Comparison of ENCODE assay signal across 1 cellular context in the genomic region with DNA sequence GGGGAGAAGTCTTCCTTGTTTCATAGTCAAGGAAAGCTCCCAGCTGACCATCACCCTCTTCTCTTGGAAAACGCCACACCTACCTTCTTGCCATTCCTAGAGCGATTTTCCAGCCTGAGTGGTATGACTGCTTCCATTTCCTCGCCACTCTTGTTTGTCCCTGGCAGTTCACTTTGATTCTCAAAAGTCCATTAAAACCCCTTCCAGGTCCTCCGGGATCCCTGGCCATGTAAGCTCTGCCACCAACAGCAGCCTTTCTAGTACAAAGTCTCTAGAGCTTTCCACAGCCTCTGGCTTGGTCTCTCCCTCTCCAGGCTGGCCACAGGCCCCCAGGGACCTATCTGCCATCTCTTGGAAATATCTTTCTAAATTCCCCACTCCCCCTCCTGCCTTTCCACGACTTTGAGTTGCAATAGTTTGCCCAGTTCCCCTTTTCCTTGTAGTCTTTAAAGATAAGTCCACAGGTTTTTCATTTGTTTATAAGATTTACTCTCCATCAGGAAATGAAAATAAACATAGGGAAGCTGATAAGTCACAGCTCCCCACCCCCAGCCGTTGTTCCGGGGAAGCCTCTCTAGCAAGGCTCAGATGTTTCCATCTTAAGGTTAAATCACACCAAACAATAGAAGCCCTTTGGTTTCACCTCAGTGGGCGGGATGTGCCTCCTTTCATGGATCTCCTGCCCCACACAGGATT.
A peak's percentile ranks its signal among the peaks of the same experiment; 100 is the strongest.
TF ChIP-seq lines count a peak whose summit lies in the region.

No MANE protein-coding gene starts in this region.

TF ChIP-seq in K562, 482 proteins besides CTCF, POLR2A, EP300 and RAD21 (continued from another document):
- TF ChIP-seq ZBTB40 (IDR thresholded peaks at IDR 0.05) = no peak
- no peak for TF ChIP-seq ZBTB40 (CRISPR knock-in tag; IDR thresholded peaks at IDR 0.05)
- TF ChIP-seq PHB2 (IDR thresholded peaks at IDR 0.05; ENCODE audit: low read depth) = no peak
- peak; percentile 79; the same call in 1 of the 2 replicates for TF ChIP-seq SPI1 (IDR thresholded peaks at IDR 0.05; ENCODE audit: borderline replicate concordance, low read depth, low read length)
- no peak for TF ChIP-seq FOSL1 (tag; conservative IDR thresholded peaks at IDR 0.05)
